21 cellular contexts compared by ENCODE assay signal in genomic region chr10:76331742-76332141, GRCh38.
DNase-seq lines count a peak whose midpoint lies in the region; ATAC-seq and TF ChIP-seq lines count a peak whose summit lies in the region.
"Had no signal": no experiment of that assay in that cellular context is flagged by ENCODE, and none has a peak within 500 bp of the region (broad histone marks: within the 10 kb centered on the region; RNA-seq: fewer than 3 reads in every experiment).

No MANE protein-coding gene starts in this region.

- no peak overlapping the region for H2AK5ac ChIP-seq in IMR-90 (ENCODE audit: low read depth, low read length)

- ATAC-seq in Right ventricle myocardium superior (ENCODE audit: poor library complexity) (peak; percentile 73), IMR-90 (ENCODE audit: low read depth) (no peak), left ventricle myocardium superior (peak; percentile 70), GM21447 (IDR thresholded peaks at IDR 0.05; ENCODE audit: unreplicated experiment) (no peak), HG03045 (IDR thresholded peaks at IDR 0.05; ENCODE audit: unreplicated experiment) (no peak)
- ATAC-seq: A549 had no signal

- H3K4me3 ChIP-seq in right atrium auricular region (peak overlapping the region in 1 of 2 donors; percentile 4), IMR-90 (ENCODE audit: insufficient read depth, low read depth, low read length) (no peak overlapping the region)
- H3K4me3 ChIP-seq: A549, HAP-1 had no signal

- H2BK15ac ChIP-seq in IMR-90 (ENCODE audit: low read depth, low read length) = no peak overlapping the region

- H2BK120ac ChIP-seq in IMR-90 (ENCODE audit: low read depth, low read length) = peak overlapping the region; percentile 60; the same call in 1 of the 2 replicates

- POLR2A ChIA-PET in IMR-90 (lab: Charles Lee; ENCODE audit: unreplicated experiment) = no interaction called here

- H2AFZ ChIP-seq in IMR-90 (replicated peaks; ENCODE audit: low read length, poor library complexity) = no peak overlapping the region

- no peaks in the 10 kb centered on the region for H3K36me3 ChIP-seq in right atrium auricular region
- H3K36me3 ChIP-seq in IMR-90 (ENCODE audit: control insufficient read depth, insufficient read depth, low read length) = no peaks in the 10 kb centered on the region
- H3K36me3 ChIP-seq: HAP-1 had no signal

- TF ChIP-seq RAD21 in IMR-90 (IDR thresholded peaks at IDR 0.05; ENCODE audit: low read length) = no peak

- no peak for TF ChIP-seq POLR2A in IMR-90 (IDR thresholded peaks at IDR 0.05; ENCODE audit: low read depth, low read length)

- no peaks in the 10 kb centered on the region for H4K20me1 ChIP-seq in IMR-90 (ENCODE audit: insufficient read depth, low read length)

- H4K91ac ChIP-seq in IMR-90 (ENCODE audit: insufficient read depth, low read depth, low read length) = no peak overlapping the region

- no peak overlapping the region for H3K4me2 ChIP-seq in IMR-90 (ENCODE audit: low read depth, low read length)
- H3K4me2 ChIP-seq: A549 had no signal

- H4K8ac ChIP-seq in IMR-90 (ENCODE audit: low read depth in 2 of 2, low read length in 2 of 2) = no peak overlapping the region

- H3K9ac ChIP-seq in IMR-90 (ENCODE audit: low read depth, low read length) = no peak overlapping the region

- in situ Hi-C loops in IMR-90 (cut with MboI; ENCODE audit: low sequenced_read_pairs) = no loop called here

- dilution Hi-C loops in IMR-90 (cut with HindIII; ENCODE audit: low sequenced_read_pairs, unreplicated experiment) = no loop called here

- DNase-seq in Right ventricle myocardium superior (no peak), right atrium auricular region (ENCODE audit: low spot score) (no peak), IMR-90 (no peak), left ventricle myocardium superior (no peak), putamen (ENCODE audit: low spot score) (peak; percentile 42), AG08396 (ENCODE audit: low spot score) (no peak)
- DNase-seq: 8988T; ACHN; C1 segment of cervical spinal cord; Calu3; CD4-positive, alpha-beta memory T cell; COR-L47; DMS53; DMS79 treated with DMSO at 0.1 percent for 48 hours; GF-D8; GOT3; HFFc6 had no signal

- intact Hi-C loops in Right ventricle myocardium superior (cut with DNase I) (no loop called here), IMR-90 (cut with micrococcal nuclease) (no loop called here), left ventricle myocardium superior (cut with micrococcal nuclease) (no loop called here)

- no peak overlapping the region for H3K4ac ChIP-seq in IMR-90 (ENCODE audit: low read depth, low read length)

- no peak overlapping the region for H4K5ac ChIP-seq in IMR-90 (ENCODE audit: low read depth, low read length)

- peak overlapping the region; percentile 27; the same call in 1 of the 2 replicates for H2BK20ac ChIP-seq in IMR-90 (ENCODE audit: low read depth, low read length)

- H3K27me3 ChIP-seq in right atrium auricular region (no peaks in the 10 kb centered on the region), IMR-90 (ENCODE audit: control insufficient read depth, insufficient read depth, low read length) (no peaks in the 10 kb centered on the region)

- no peak overlapping the region for H3K14ac ChIP-seq in IMR-90 (replicated peaks; ENCODE audit: low read depth, low read length)

- H3K9me1 ChIP-seq in IMR-90 (ENCODE audit: insufficient read depth, low read length) = no peaks in the 10 kb centered on the region

- WGBS in IMR-90 (ENCODE audit: extremely low coverage in 2 of 2, insufficient read length in 1 of 2), 2 experiments = no CpG with 5 or more reads among the region's 4 CpGs

- no peaks in the 10 kb centered on the region for H3K79me1 ChIP-seq in IMR-90 (ENCODE audit: low read depth in 1 of 2, low read length in 2 of 2)

- H3K18ac ChIP-seq in IMR-90 (ENCODE audit: low read depth, low read length) = no peak overlapping the region

- H3K23ac ChIP-seq in IMR-90 (ENCODE audit: low read depth, low read length) = no peak overlapping the region

- H3K4me1 ChIP-seq in right atrium auricular region (peaks cover 0 to 31% of the 10 kb centered on the region in 2 donors), IMR-90 (ENCODE audit: control insufficient read depth, insufficient read depth, low read length) (peaks cover 5% of the 10 kb centered on the region)

- no peak overlapping the region for H2AK9ac ChIP-seq in IMR-90 (replicated peaks; ENCODE audit: low read depth, low read length, poor library complexity)

- CTCF ChIA-PET in IMR-90 (lab: Yijun Ruan, JAX) = no interaction called here

- H3K27ac ChIP-seq in right atrium auricular region (peak overlapping the region in 1 of 2 donors; percentile 15), IMR-90 (ENCODE audit: insufficient read depth, low read length) (no peak overlapping the region)

- H3K56ac ChIP-seq in IMR-90 (ENCODE audit: extremely low read depth, insufficient read depth, low read length) = no peak overlapping the region

- H2BK5ac ChIP-seq in IMR-90 (ENCODE audit: low read depth, low read length, poor library complexity, severe bottlenecking) = no peak overlapping the region

- H3K9me3 ChIP-seq in right atrium auricular region (no peaks in the 10 kb centered on the region), IMR-90 (ENCODE audit: control insufficient read depth, insufficient read depth, low read length) (no peaks in the 10 kb centered on the region)
- H3K9me3 ChIP-seq: A549, HAP-1 had no signal

- TF ChIP-seq CTCF in right atrium auricular region (IDR thresholded peaks at IDR 0.05) = no peak
- no peak for TF ChIP-seq CTCF in IMR-90 (conservative IDR thresholded peaks at IDR 0.05; ENCODE audit: low read depth, low read length)

- no TSS peak for BruUV-seq in IMR-90 (replicated peaks; lab: Mats Ljungman, UMichigan)

TF ChIP-seq in IMR-90, 13 proteins besides CTCF, POLR2A, EP300 and RAD21:
- TF ChIP-seq RCOR1 (IDR thresholded peaks at IDR 0.05; ENCODE audit: insufficient replicate concordance, low read length) = no peak
- TF ChIP-seq MAFK (IDR thresholded peaks at IDR 0.05; ENCODE audit: low read depth, low read length) = no peak
- TF ChIP-seq MXI1 (IDR thresholded peaks at IDR 0.05; ENCODE audit: borderline replicate concordance, low read depth, low read length) = no peak
- TF ChIP-seq CHD1 (IDR thresholded peaks at IDR 0.05; ENCODE audit: low read depth, low read length) = no peak
- TF ChIP-seq RFX5 (IDR thresholded peaks at IDR 0.05; ENCODE audit: low read depth, low read length) = no peak
- no peak for TF ChIP-seq NFE2L2 (IDR thresholded peaks at IDR 0.05; ENCODE audit: low read depth, low read length)
- TF ChIP-seq MAZ (IDR thresholded peaks at IDR 0.05; ENCODE audit: borderline replicate concordance, low read depth, low read length) = no peak
- TF ChIP-seq BHLHE40 (IDR thresholded peaks at IDR 0.05; ENCODE audit: low read depth, low read length) = no peak
- TF ChIP-seq SMC3 (IDR thresholded peaks at IDR 0.05; ENCODE audit: low read depth, low read length) = no peak
- no peak for TF ChIP-seq CEBPB (IDR thresholded peaks at IDR 0.05; ENCODE audit: low read depth, low read length)
- TF ChIP-seq USF2 (IDR thresholded peaks at IDR 0.05; ENCODE audit: low read depth, low read length) = no peak
- TF ChIP-seq FOS (IDR thresholded peaks at IDR 0.05; ENCODE audit: low read depth, low read length) = no peak
- TF ChIP-seq ELK1 (IDR thresholded peaks at IDR 0.05; ENCODE audit: borderline replicate concordance, low read depth, low read length) = no peak

Comparison
In these comparisons a context has a peak if more than half of its experiments do, and no peak if none do; other contexts are left out.
1. ATAC-seq: peak in Right ventricle myocardium superior (single experiment) and left ventricle myocardium superior (single experiment); none in IMR-90 (single experiment), GM21447 (single experiment) and HG03045 (single experiment).